ENCODE assay signal across 12 cellular contexts in genomic region chr20:46108435-46108841, GRCh38. TPM values are rescaled to one million over a fixed set of nuclear protein-coding genes. Genes with fewer than 3 reads are reported as not detected.
DNase-seq lines count a peak whose midpoint lies in the region; ATAC-seq and TF ChIP-seq lines count a peak whose summit lies in the region.
"Had no signal": no experiment of that assay in that cellular context is flagged by ENCODE, and none has a peak within 500 bp of the region (broad histone marks: within the 10 kb centered on the region; RNA-seq: fewer than 3 reads in every experiment).

No MANE protein-coding gene starts in this region.

- in situ Hi-C loops in brain microvascular endothelial cell (cut with HindIII; ENCODE audit: low pct_ligation_motif_present, low sequenced_read_pairs) = no loop called here
- in situ Hi-C loops in G401 (cut with HindIII; ENCODE audit: low sequenced_read_pairs) = no loop called here

- ATAC-seq in GM19351 (IDR thresholded peaks at IDR 0.05; ENCODE audit: unreplicated experiment) = peak; percentile 88
- ATAC-seq in HG02973 (IDR thresholded peaks at IDR 0.05; ENCODE audit: unreplicated experiment) = peak; percentile 67

- H3K27me3 ChIP-seq in GM06990 (replicated peaks; ENCODE audit: control insufficient read depth, insufficient read depth, low read length) (no peaks in the 10 kb centered on the region), brain microvascular endothelial cell (replicated peaks) (peaks cover 7% of the 10 kb centered on the region)
- H3K27me3 ChIP-seq: breast epithelium had no signal

- TF ChIP-seq CTCF in GM06990 (IDR thresholded peaks at IDR 0.05; ENCODE audit: insufficient read depth, low read length, poor library complexity, severe bottlenecking) = peak; percentile 36
- TF ChIP-seq CTCF in brain microvascular endothelial cell (IDR thresholded peaks at IDR 0.05; ENCODE audit: low read depth, low read length, missing control alignments) = no peak

- no peak overlapping the region for H3K4me3 ChIP-seq in GM06990 (replicated peaks; ENCODE audit: low read depth, low read length)
- H3K4me3 ChIP-seq in brain microvascular endothelial cell (ENCODE audit: low read depth, low read length) = no peak overlapping the region
- H3K4me3 ChIP-seq: breast epithelium had no signal

- DNase-seq in GM06990 (ENCODE audit: extremely low read depth, insufficient read length) = peak; percentile 86
- peak; percentile 75 to 91 for DNase-seq in NOMO-1 (lab: John Stamatoyannopoulos, UW; ENCODE audit: unreplicated experiment in 2 of 2)
- DNase-seq in effector CD4-positive, alpha-beta T cell = no peak
- DNase-seq in brain microvascular endothelial cell = no peak
- no peak for DNase-seq in HT-29 (ENCODE audit: low spot score)
- no peak for DNase-seq in G401 (ENCODE audit: low spot score)
- DNase-seq: activated CD4-positive, alpha-beta T cell treated with anti-CD3 and anti-CD28 coated beads, Interleukin-2, amount 50 U/mL, for 1 hour; GOT3; NCI-H69 had no signal

- no peak overlapping the region for H3K27ac ChIP-seq in brain microvascular endothelial cell
- H3K27ac ChIP-seq: breast epithelium had no signal

- H3K36me3 ChIP-seq in GM06990 (ENCODE audit: control insufficient read depth, insufficient read depth, low read length) (no peaks in the 10 kb centered on the region), brain microvascular endothelial cell (replicated peaks) (no peaks in the 10 kb centered on the region)
- H3K36me3 ChIP-seq: breast epithelium had no signal

RNA-seq across cellular contexts. Expression of gene CD40, which starts 9.7 kb away (rescaled TPM):
- not detected in 2 replicates for total RNA-seq in HT-29 (2014; rRNA removed; shearing (Covaris generic))
- 0.10 TPM in 1 of 2 replicates, not detected in the other for total RNA-seq in G401 (2014; rRNA removed; shearing (Covaris generic))

RNA-seq across cellular contexts. Expression of gene NCOA5, which starts 18.7 kb away (rescaled TPM):
- total RNA-seq in HT-29 (2014; rRNA removed; shearing (Covaris generic)) = 20.3 and 21.0 TPM in 2 replicates
- total RNA-seq in G401 (2014; rRNA removed; shearing (Covaris generic)) = 7.4 and 13.7 TPM in 2 replicates

Comparison
In these comparisons a context has a peak if more than half of its experiments do, and no peak if none do; other contexts are left out.
1. DNase-seq: peak in GM06990 (single experiment) and NOMO-1 (2 of 2); none in effector CD4-positive, alpha-beta T cell (single experiment), brain microvascular endothelial cell (single experiment), HT-29 (single experiment) and G401 (single experiment).